ENCODE assay signal across 14 cellular contexts in the genomic region with DNA sequence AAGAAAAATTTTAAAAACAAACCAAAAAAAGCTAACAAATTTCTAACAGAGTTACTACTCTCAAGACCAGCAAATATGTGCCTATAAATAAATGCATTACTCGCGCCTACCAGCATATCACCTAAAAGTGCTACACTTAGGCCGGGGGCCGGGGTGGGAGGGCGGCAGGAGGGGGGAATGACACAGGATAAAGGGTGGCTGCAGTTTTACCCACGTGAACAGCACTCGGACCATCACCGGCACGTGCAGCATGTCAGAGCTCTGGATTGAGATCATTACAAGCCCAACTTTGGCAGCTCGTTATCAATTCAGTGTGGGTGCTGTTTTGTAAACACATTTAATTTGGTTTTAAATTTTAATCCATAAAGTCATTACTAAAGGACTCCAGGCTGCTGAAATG.
DNase-seq lines count a peak whose midpoint lies in the region; ATAC-seq and TF ChIP-seq lines count a peak whose summit lies in the region.
"Had no signal": no experiment of that assay in that cellular context is flagged by ENCODE, and none has a peak within 500 bp of the region (broad histone marks: within the 10 kb centered on the region; RNA-seq: fewer than 3 reads in every experiment).

No MANE protein-coding gene starts in this region.

- H3K4me1 ChIP-seq in Karpas-422 (ENCODE audit: low read length) (no peaks in the 10 kb centered on the region), left ventricle myocardium inferior (peaks cover 34% of the 10 kb centered on the region)
- H3K4me1 ChIP-seq: A549, BE2C had no signal

- H4K20me1 ChIP-seq in Karpas-422 (ENCODE audit: insufficient read depth, low read depth, low read length), result no peaks in the 10 kb centered on the region

- no peak overlapping the region for H2AFZ ChIP-seq in Karpas-422 (ENCODE audit: low read length)

- H3K27me3 ChIP-seq in Karpas-422 (ENCODE audit: low read length) (no peaks in the 10 kb centered on the region), WERI-Rb-1 (ENCODE audit: insufficient read depth, low read depth, severe bottlenecking) (no peaks in the 10 kb centered on the region), left ventricle myocardium inferior (ENCODE audit: low read depth) (no peaks in the 10 kb centered on the region)
- H3K27me3 ChIP-seq: BE2C had no signal

- H3K4me2 ChIP-seq in Karpas-422 (ENCODE audit: low read depth, low read length, poor library complexity, severe bottlenecking), result no peak overlapping the region
- H3K4me2 ChIP-seq: A549 had no signal

- intact Hi-C loops in left ventricle myocardium inferior (cut with micrococcal nuclease), result no loop called here

- H3K36me3 ChIP-seq in Karpas-422 (ENCODE audit: insufficient read depth, low read length), result no peaks in the 10 kb centered on the region
- H3K36me3 ChIP-seq in WERI-Rb-1, result no peaks in the 10 kb centered on the region
- H3K36me3 ChIP-seq in left ventricle myocardium inferior, result no peaks in the 10 kb centered on the region
- H3K36me3 ChIP-seq: BE2C had no signal

- DNase-seq in Karpas-422 (peak; percentile 28), WERI-Rb-1 (peak; percentile 41), left ventricle myocardium inferior (no peak), activated gamma-delta T cell treated with Interleukin-2 at 50 U/mL for 16 hours (no peak), cerebellum (ENCODE audit: low spot score) (no peak)
- DNase-seq: BE2C; CD4-positive, alpha-beta memory T cell; DMS79; GOT3; H9 had no signal

- ATAC-seq in HG02678 (IDR thresholded peaks at IDR 0.05; ENCODE audit: unreplicated experiment), result no peak
- ATAC-seq: A549, GM12878 had no signal

- H3K4me3 ChIP-seq in Karpas-422 (ENCODE audit: low read length) (no peak overlapping the region), WERI-Rb-1 (ENCODE audit: low read depth, low read length) (no peak overlapping the region), left ventricle myocardium inferior (no peak overlapping the region)
- H3K4me3 ChIP-seq: A549, GM12878 had no signal

- no peak overlapping the region for H3K27ac ChIP-seq in Karpas-422 (ENCODE audit: low read length)
- peak overlapping the region; percentile 75 for H3K27ac ChIP-seq in WERI-Rb-1
- H3K27ac ChIP-seq in left ventricle myocardium inferior (replicated peaks), result peak overlapping the region; percentile 17
- H3K27ac ChIP-seq: A549, C4-2B had no signal

- H3K79me2 ChIP-seq in Karpas-422 (ENCODE audit: low read length), result no peaks in the 10 kb centered on the region

- no peaks in the 10 kb centered on the region for H3K9me2 ChIP-seq in Karpas-422 (replicated peaks; ENCODE audit: insufficient read depth, low read length)

- no peak overlapping the region for H3K9ac ChIP-seq in Karpas-422 (ENCODE audit: low read length)

- TF ChIP-seq CTCF in WERI-Rb-1 (IDR thresholded peaks at IDR 0.05; ENCODE audit: low read depth, low read length) (no peak), left ventricle myocardium inferior (IDR thresholded peaks at IDR 0.05; ENCODE audit: borderline replicate concordance) (no peak)

- no peaks in the 10 kb centered on the region for H3K9me3 ChIP-seq in Karpas-422 (ENCODE audit: low read length)
- no peaks in the 10 kb centered on the region for H3K9me3 ChIP-seq in WERI-Rb-1 (ENCODE audit: severe bottlenecking)
- H3K9me3 ChIP-seq in left ventricle myocardium inferior (replicated peaks), result no peaks in the 10 kb centered on the region
- H3K9me3 ChIP-seq: A549, BE2C had no signal

Comparison
In these comparisons a context has a peak if more than half of its experiments do, and no peak if none do; other contexts are left out.
1. DNase-seq: peak in Karpas-422 (single experiment) and WERI-Rb-1 (single experiment); none in left ventricle myocardium inferior (single experiment), activated gamma-delta T cell treated with Interleukin-2 at 50 U/mL for 16 hours (single experiment) and cerebellum (single experiment).